In genomic region chr11:75526192-75526541, GRCh38 we compare ENCODE assay signal across 8 cellular contexts. TPM values are rescaled to one million over a fixed set of nuclear protein-coding genes. Genes with fewer than 3 reads are reported as not detected.
DNase-seq lines count a peak whose midpoint lies in the region; ATAC-seq and TF ChIP-seq lines count a peak whose summit lies in the region.

No MANE protein-coding gene starts in this region.

- H3K36me3 Mint-ChIP-seq in activated CD4-positive, alpha-beta T cell treated with anti-CD3 and anti-CD28 coated beads for 36 hours (ENCODE audit: low read depth), result no peaks in the 10 kb centered on the region
- no peaks in the 10 kb centered on the region for H3K36me3 Mint-ChIP-seq in activated naive CD4-positive, alpha-beta T cell treated with anti-CD3 and anti-CD28 coated beads, Interleukin-2, amount 50 U/mL, for 72 hours

- WGBS in testis, 2 donors, result 1 to 2% methylated on average over 12 to 21 of the region's 21 CpGs

- H3K27me3 ChIP-seq in left lung (peaks cover 0 to 30% of the 10 kb centered on the region in 2 donors), testis (no peaks in the 10 kb centered on the region)

- peak overlapping the region; percentile 29 for H3K27ac Mint-ChIP-seq in activated CD4-positive, alpha-beta T cell treated with anti-CD3 and anti-CD28 coated beads for 36 hours
- H3K27ac Mint-ChIP-seq in activated naive CD4-positive, alpha-beta T cell treated with anti-CD3 and anti-CD28 coated beads, Interleukin-2, amount 50 U/mL, for 72 hours, result peak overlapping the region; percentile 38 to 70

- ATAC-seq in activated CD4-positive, alpha-beta T cell treated with anti-CD3 and anti-CD28 coated beads for 36 hours, result no peak
- ATAC-seq in activated naive CD4-positive, alpha-beta T cell treated with anti-CD3 and anti-CD28 coated beads, Interleukin-2, amount 50 U/mL, for 72 hours, result no peak
- ATAC-seq in left lung, result no peak

- peak overlapping the region; percentile 76 for H3K4me3 Mint-ChIP-seq in activated CD4-positive, alpha-beta T cell treated with anti-CD3 and anti-CD28 coated beads for 36 hours

- H3K9me3 ChIP-seq in left lung (no peaks in the 10 kb centered on the region), testis (no peaks in the 10 kb centered on the region)

- CTCF ChIA-PET in activated CD4-positive, alpha-beta T cell treated with anti-CD3 and anti-CD28 coated beads for 36 hours (lab: Charles Lee), result interaction anchor here (9.9 kb wide), 1 partner anchor 82 kb away, joined by 129 read pairs; no protein-coding TSS in a partner anchor

- no peaks in the 10 kb centered on the region for H3K27me3 Mint-ChIP-seq in activated CD4-positive, alpha-beta T cell treated with anti-CD3 and anti-CD28 coated beads for 36 hours

- no peak for TF ChIP-seq POLR2A in testis (IDR thresholded peaks at IDR 0.05)

- H3K4me3 ChIP-seq in left lung (peak overlapping the region; percentile 48 to 63), testis (peak overlapping the region; percentile 64 to 71)

- POLR2A ChIA-PET in activated CD4-positive, alpha-beta T cell treated with anti-CD3 and anti-CD28 coated beads for 36 hours (lab: Charles Lee), result interaction anchor here (0.6 to 0.9 kb wide), 2 partner anchors 126 to 179 kb away, joined by 3 read pairs; no protein-coding TSS in a partner anchor

- TF ChIP-seq CTCF in left lung (IDR thresholded peaks at IDR 0.05), result no peak
- TF ChIP-seq CTCF in testis (IDR thresholded peaks at IDR 0.05), result no peak

- H3K36me3 ChIP-seq in left lung, result no peaks in the 10 kb centered on the region
- H3K36me3 ChIP-seq in testis (ENCODE audit: low read depth, missing control alignments), result no peaks in the 10 kb centered on the region

- H3K4me1 ChIP-seq in left lung, result peaks cover 11 to 24% of the 10 kb centered on the region in 2 donors
- H3K4me1 ChIP-seq in testis, result peaks cover 5% of the 10 kb centered on the region

- peaks cover 18% of the 10 kb centered on the region for H3K4me1 Mint-ChIP-seq in activated CD4-positive, alpha-beta T cell treated with anti-CD3 and anti-CD28 coated beads for 36 hours

- intact Hi-C loops in activated CD4-positive, alpha-beta T cell treated with anti-CD3 and anti-CD28 coated beads for 36 hours (cut with DNase I, micrococcal nuclease), result loop anchor here (1.0 to 10.0 kb wide), 3 partner anchors 34 to 1034 kb away; partner anchors contain the start of gene LIPT2 (in 1 of the 2)
- intact Hi-C loops in left lung (cut with DNase I) (loop anchor here in 1 of 2 donors (5.0 kb wide), 1 partner anchor 79 kb away; no protein-coding TSS in a partner anchor), testis (cut with DNase I; ENCODE audit: low total_unique reads) (loop anchor here (5.0 kb wide), 1 partner anchor 79 kb away; no protein-coding TSS in a partner anchor)

- H3K27ac ChIP-seq in left lung (no peak overlapping the region), testis (no peak overlapping the region)

- H3K9me3 Mint-ChIP-seq in activated CD4-positive, alpha-beta T cell treated with anti-CD3 and anti-CD28 coated beads for 36 hours (ENCODE audit: low read depth), result no peaks in the 10 kb centered on the region
- H3K9me3 Mint-ChIP-seq in activated naive CD4-positive, alpha-beta T cell treated with anti-CD3 and anti-CD28 coated beads, Interleukin-2, amount 50 U/mL, for 72 hours, result no peaks in the 10 kb centered on the region

- no peak for DNase-seq in activated CD4-positive, alpha-beta T cell treated with anti-CD3 and anti-CD28 coated beads for 36 hours
- no peak for DNase-seq in activated CD4-positive, alpha-beta T cell treated with anti-CD3 and anti-CD28 coated beads for 4 hours
- DNase-seq in activated naive CD4-positive, alpha-beta T cell treated with anti-CD3 and anti-CD28 coated beads, Interleukin-2, amount 50 U/mL, for 72 hours (ENCODE audit: low spot score in 2 of 2), result no peak
- DNase-seq in left lung (no peak), testis (no peak), T-helper 9 cell (no peak), CD1c-positive myeloid dendritic cell (ENCODE audit: extremely low spot score) (no peak), NCI-H510A (lab: John Stamatoyannopoulos, UW) (no peak)

RNA-seq across cellular contexts. Expression of gene GDPD5, which starts 0.4 kb away (rescaled TPM):
- total RNA-seq in activated CD4-positive, alpha-beta T cell treated with anti-CD3 and anti-CD28 coated beads for 36 hours, result 10 to 100 TPM; 16.8 to 22.0 TPM
- total RNA-seq in activated naive CD4-positive, alpha-beta T cell treated with anti-CD3 and anti-CD28 coated beads, Interleukin-2, amount 50 U/mL, for 72 hours, result 10 to 100 TPM; 13.4 to 22.7 TPM
- total RNA-seq in left lung, result 10 to 100 TPM; 10.5 to 15.5 TPM
- 10 to 100 TPM; 43.3 to 99.5 TPM for total RNA-seq in testis
- 65.8 TPM for polyA plus RNA-seq in testis (ENCODE audit: insufficient read depth, low read depth, low replicate concordance)

RNA-seq across cellular contexts. Expression of gene SERPINH1, which starts 35.9 kb away (rescaled TPM):
- total RNA-seq in activated CD4-positive, alpha-beta T cell treated with anti-CD3 and anti-CD28 coated beads for 36 hours, result 10 to 100 TPM; 20.3 to 23.1 TPM
- 10 to 100 TPM in 1 of 2 donors, 1 to 10 TPM in 1; 8.2 to 24.5 TPM for total RNA-seq in activated naive CD4-positive, alpha-beta T cell treated with anti-CD3 and anti-CD28 coated beads, Interleukin-2, amount 50 U/mL, for 72 hours
- 100 to 1,000 TPM; 358 to 516 TPM for total RNA-seq in left lung
- total RNA-seq in testis, result 100 to 1,000 TPM; 122 to 178 TPM
- 92.2 TPM for polyA plus RNA-seq in testis (ENCODE audit: insufficient read depth, low read depth, low replicate concordance)

Comparison
In these comparisons a context has a peak if more than half of its experiments do, and no peak if none do; other contexts are left out.
1. RNA of gene SERPINH1, which starts 35.9 kb away (total RNA-seq): 358 to 516 TPM in left lung and 122 to 178 TPM in testis; 8.2 to 24.5 TPM in activated naive CD4-positive, alpha-beta T cell treated with anti-CD3 and anti-CD28 coated beads, Interleukin-2, amount 50 U/mL, for 72 hours and 20.3 to 23.1 TPM in activated CD4-positive, alpha-beta T cell treated with anti-CD3 and anti-CD28 coated beads for 36 hours; every median in the first group is over 4 times any median in the second.